ENCODE assay signal across 23 cellular contexts in the genomic region with DNA sequence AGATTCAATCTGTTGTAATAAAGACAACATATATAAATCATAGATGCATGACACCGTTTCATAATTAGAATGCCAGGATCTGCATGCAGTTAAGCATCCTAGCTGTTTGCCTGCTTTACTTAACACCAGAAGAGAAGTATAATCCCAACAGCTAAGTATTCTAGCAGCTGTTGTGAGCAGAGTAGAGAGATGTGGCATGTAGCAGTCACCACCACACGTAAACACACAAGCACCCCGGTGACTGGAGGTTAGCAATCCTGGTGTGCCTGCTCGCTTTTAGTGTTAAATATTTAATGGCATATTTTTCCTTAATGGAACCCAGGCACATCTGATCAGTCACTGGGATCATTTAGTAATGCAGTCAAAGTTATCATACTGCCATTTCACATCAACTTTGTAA.
DNase-seq lines count a peak whose midpoint lies in the region; ATAC-seq, FAIRE-seq and TF ChIP-seq lines count a peak whose summit lies in the region.
"Had no signal": no experiment of that assay in that cellular context is flagged by ENCODE, and none has a peak within 500 bp of the region (broad histone marks: within the 10 kb centered on the region; RNA-seq: fewer than 3 reads in every experiment).

No MANE protein-coding gene starts in this region.

- H3K36me3 ChIP-seq in Loucy (ENCODE audit: insufficient read depth, low read length) (no peaks in the 10 kb centered on the region), ascending aorta (no peaks in the 10 kb centered on the region)
- H3K36me3 ChIP-seq: BE2C had no signal

- TF ChIP-seq CTCF in D721Med (IDR thresholded peaks at IDR 0.05; ENCODE audit: insufficient read depth, missing control alignments) (no peak), Loucy (conservative IDR thresholded peaks at IDR 0.05; ENCODE audit: low read length) (no peak), glutamatergic neuron (IDR thresholded peaks at IDR 0.05; ENCODE audit: partially characterized antibody, unreplicated experiment) (no peak), ascending aorta (IDR thresholded peaks at IDR 0.05) (no peak)

- H3K36me3 Mint-ChIP-seq in glutamatergic neuron (ENCODE audit: unreplicated experiment), result no peaks in the 10 kb centered on the region

- peak overlapping the region; percentile 44 for H3K9ac ChIP-seq in Loucy (ENCODE audit: low read depth, low read length, poor library complexity, severe bottlenecking)

- peak; percentile 99 for FAIRE-seq in D721Med (lab: Jason Lieb, UNC)
- FAIRE-seq: HTR-8/SVneo had no signal

- H3K27ac ChIP-seq in ascending aorta, result no peak overlapping the region
- H3K27ac ChIP-seq: SK-N-MC had no signal

- no peaks in the 10 kb centered on the region for H3K9me2 ChIP-seq in Loucy (replicated peaks; ENCODE audit: low read depth, low read length)

- H3K4me1 Mint-ChIP-seq in glutamatergic neuron (ENCODE audit: low read depth, unreplicated experiment), result peaks cover 25% of the 10 kb centered on the region
- H3K4me1 Mint-ChIP-seq: IgD-negative memory B cell had no signal

- peaks cover 12% of the 10 kb centered on the region for H3K4me1 ChIP-seq in Loucy (ENCODE audit: insufficient read depth, low read length, poor library complexity, severe bottlenecking)
- H3K4me1 ChIP-seq in ascending aorta, result no peaks in the 10 kb centered on the region

- peak overlapping the region; percentile 40 for H3K4me2 ChIP-seq in Loucy (ENCODE audit: low read depth, low read length, poor library complexity, severe bottlenecking)

- DNase-seq in D721Med (ENCODE audit: insufficient read length, low spot score), result no peak
- DNase-seq in NCI-H69 (lab: John Stamatoyannopoulos, UW), result peak; percentile 26
- DNase-seq in glutamatergic neuron, result no peak
- DNase-seq in UCSD-AML1 (lab: John Stamatoyannopoulos, UW; ENCODE audit: unreplicated experiment), result no peak
- DNase-seq in ascending aorta (ENCODE audit: low spot score in 2 of 2), result no peak
- no peak for DNase-seq in nucleus accumbens (lab: John Stamatoyannopoulos, UW)
- DNase-seq: BE2C; CD4-positive, CD25-positive, alpha-beta regulatory T cell; DMS79; H7; Kasumi-1; NCI-H1092 treated with DMSO at 0.1 percent for 48 hours; NCI-H187; NCI-H2227 treated with DMSO at 0.1 percent for 48 hours; NCI-H526 treated with DMSO at 0.1 percent for 48 hours; OCI-M1; Right ventricle myocardium superior; T-helper 1 cell had no signal

- H3K27ac Mint-ChIP-seq in glutamatergic neuron (ENCODE audit: unreplicated experiment), result peak overlapping the region; percentile 49
- H3K27ac Mint-ChIP-seq: CD4-positive, CD25-positive, alpha-beta regulatory T cell; IgD-negative memory B cell had no signal

- H3K4me3 Mint-ChIP-seq in glutamatergic neuron (ENCODE audit: unreplicated experiment), result no peak overlapping the region
- H3K4me3 Mint-ChIP-seq: CD4-positive, CD25-positive, alpha-beta regulatory T cell; IgD-negative memory B cell had no signal

- H3K79me2 ChIP-seq in Loucy (ENCODE audit: insufficient read depth, low read length), result no peaks in the 10 kb centered on the region

- intact Hi-C loops in ascending aorta (cut with DNase I), result no loop called here

- no peaks in the 10 kb centered on the region for H3K9me3 ChIP-seq in Loucy (ENCODE audit: insufficient read depth, low read depth, low read length)
- no peaks in the 10 kb centered on the region for H3K9me3 ChIP-seq in ascending aorta
- H3K9me3 ChIP-seq: BE2C had no signal

- no peaks in the 10 kb centered on the region for H3K27me3 ChIP-seq in Loucy (ENCODE audit: insufficient read depth, low read length, poor library complexity, severe bottlenecking)
- no peaks in the 10 kb centered on the region for H3K27me3 ChIP-seq in ascending aorta
- H3K27me3 ChIP-seq: BE2C had no signal

- no peak overlapping the region for H2AFZ ChIP-seq in Loucy (ENCODE audit: low read length)

- no peaks in the 10 kb centered on the region for H3K27me3 Mint-ChIP-seq in glutamatergic neuron (ENCODE audit: unreplicated experiment)
- H3K27me3 Mint-ChIP-seq: CD4-positive, CD25-positive, alpha-beta regulatory T cell; IgD-negative memory B cell had no signal

- H4K20me1 ChIP-seq in Loucy (ENCODE audit: insufficient read depth, low read length, poor library complexity, severe bottlenecking), result no peaks in the 10 kb centered on the region

- ATAC-seq in GM21717 (IDR thresholded peaks at IDR 0.05; ENCODE audit: unreplicated experiment), result no peak

- H3K4me3 ChIP-seq in Loucy (ENCODE audit: low read length, poor library complexity, severe bottlenecking), result no peak overlapping the region
- H3K4me3 ChIP-seq in ascending aorta, result no peak overlapping the region

- no peaks in the 10 kb centered on the region for H3F3A ChIP-seq in Loucy (ENCODE audit: low read depth)

- H3K9me3 Mint-ChIP-seq in glutamatergic neuron (ENCODE audit: unreplicated experiment), result no peaks in the 10 kb centered on the region
- H3K9me3 Mint-ChIP-seq: CD4-positive, CD25-positive, alpha-beta regulatory T cell; IgD-negative memory B cell had no signal
